In the genomic region with DNA sequence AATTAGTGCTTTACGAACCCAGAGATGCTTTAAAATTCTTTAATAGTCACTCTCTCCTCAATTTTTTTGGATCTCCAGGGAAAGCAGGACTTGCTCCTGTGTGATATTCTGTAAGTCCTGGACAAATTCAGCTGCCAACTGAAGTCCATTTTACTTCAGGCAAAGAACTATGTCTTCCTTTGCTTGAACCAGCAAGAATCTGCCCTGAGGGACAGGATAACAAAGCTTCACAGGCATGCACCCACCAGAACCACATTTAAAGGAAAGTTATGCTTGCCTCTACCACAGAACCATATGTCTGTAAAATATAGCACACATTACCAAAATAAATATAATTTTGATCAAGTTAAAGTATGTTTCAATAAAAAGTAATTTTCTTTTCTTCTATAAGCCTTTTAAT, we compare ENCODE assay signal across 21 cellular contexts.
DNase-seq lines count a peak whose midpoint lies in the region; ATAC-seq and TF ChIP-seq lines count a peak whose summit lies in the region.
"Had no signal": no experiment of that assay in that cellular context is flagged by ENCODE, and none has a peak within 500 bp of the region (broad histone marks: within the 10 kb centered on the region; RNA-seq: fewer than 3 reads in every experiment).

No MANE protein-coding gene starts in this region.

- TF ChIP-seq CTCF in AG10803 (conservative IDR thresholded peaks at IDR 0.05; ENCODE audit: low read length), result no peak
- no peak for TF ChIP-seq CTCF in GM20000 (IDR thresholded peaks at IDR 0.05; ENCODE audit: extremely low read depth, missing control alignments)

- ATAC-seq in HG03039 (IDR thresholded peaks at IDR 0.05; ENCODE audit: unreplicated experiment), result no peak
- ATAC-seq: A549, HCT116, HepG2 had no signal

- peak; percentile 29 for DNase-seq in AG10803 (ENCODE audit: low read depth)
- DNase-seq in ELR (ENCODE audit: low read depth), result peak; percentile 14
- DNase-seq in NCI-H69 (lab: John Stamatoyannopoulos, UW), result peak; percentile 23
- peak; percentile 60 for DNase-seq in islet precursor cell
- no peak for DNase-seq in mesenteric fat pad (ENCODE audit: low spot score)
- no peak for DNase-seq in GM20000 (ENCODE audit: low spot score)
- no peak for DNase-seq in T-helper 1 cell
- DNase-seq: CD4-positive, alpha-beta memory T cell; COR-L47; DMS 273 treated with DMSO at 0.1 percent for 48 hours; DMS53; DND-41; GF-D8; GOT3; H7; HFFc6 had no signal

- no peak overlapping the region for H3K4me3 ChIP-seq in AG10803 (ENCODE audit: low read length)
- H3K4me3 ChIP-seq: A549, BLaER1 had no signal

Comparison
In these comparisons a context has a peak if more than half of its experiments do, and no peak if none do; other contexts are left out.
1. DNase-seq: peak in AG10803 (single experiment), ELR (single experiment), NCI-H69 (single experiment) and islet precursor cell (single experiment); none in mesenteric fat pad (single experiment), GM20000 (single experiment) and T-helper 1 cell (0 of 5).